Comparison of ENCODE assay signal across 9 cellular contexts in the genomic region with DNA sequence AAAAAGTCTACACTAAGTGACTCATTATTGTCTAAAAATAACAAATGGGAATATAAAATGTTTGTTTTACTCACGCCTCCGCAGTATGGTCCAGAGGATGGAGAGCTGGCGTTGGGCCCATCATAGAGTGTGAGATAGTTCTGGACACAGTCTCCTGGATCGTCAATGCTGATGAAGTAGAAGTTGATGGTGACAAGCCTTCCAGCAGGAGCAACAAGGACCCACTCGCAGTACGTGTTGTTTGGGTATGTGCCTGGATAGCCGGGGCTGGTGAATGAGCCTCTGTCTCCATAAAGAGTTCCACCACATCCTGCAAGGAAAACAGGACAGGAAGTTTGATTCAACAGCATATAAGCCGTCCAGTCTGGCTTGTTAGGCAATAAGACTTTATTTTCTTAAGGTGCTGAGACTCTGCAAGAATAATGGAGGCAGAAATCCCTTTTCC. TPM values are rescaled to one million over a fixed set of nuclear protein-coding genes. Genes with fewer than 3 reads are reported as not detected.
A peak's percentile ranks its signal among the peaks of the same experiment; 100 is the strongest.
DNase-seq lines count a peak whose midpoint lies in the region; ATAC-seq, FAIRE-seq and TF ChIP-seq lines count a peak whose summit lies in the region.
"Had no signal": no experiment of that assay in that cellular context is flagged by ENCODE, and none has a peak within 500 bp of the region (broad histone marks: within the 10 kb centered on the region; RNA-seq: fewer than 3 reads in every experiment).

No MANE protein-coding gene starts in this region.

- H3K36me3 ChIP-seq in heart left ventricle (no peaks in the 10 kb centered on the region), thyroid gland (no peaks in the 10 kb centered on the region), endodermal cell (ENCODE audit: control insufficient read depth, insufficient read depth, low read length) (no peaks in the 10 kb centered on the region)
- H3K36me3 ChIP-seq: neural progenitor cell had no signal

- no peak overlapping the region for H3K4me3 Mint-ChIP-seq in endodermal cell
- H3K4me3 Mint-ChIP-seq: neural progenitor cell had no signal

- H3K4me3 ChIP-seq in heart left ventricle (peak overlapping the region in 3 of 12 donors; percentile 1 to 37 (median 17)), thyroid gland (replicated peaks in 1 of 3) (no peak overlapping the region), endodermal cell (ENCODE audit: low read length) (no peak overlapping the region)
- H3K4me3 ChIP-seq: neural progenitor cell had no signal

- TF ChIP-seq CTCF in heart left ventricle (IDR thresholded peaks at IDR 0.05) (no peak), thyroid gland (IDR thresholded peaks at IDR 0.05) (no peak), endodermal cell (conservative IDR thresholded peaks at IDR 0.05) (no peak)

- FAIRE-seq in H54 (lab: Jason Lieb, UNC): peak; percentile 93

- peaks cover 9% of the 10 kb centered on the region for H3K9me3 Mint-ChIP-seq in endodermal cell
- H3K9me3 Mint-ChIP-seq: neural progenitor cell had no signal

- H3K27me3 ChIP-seq in heart left ventricle: no peaks in the 10 kb centered on the region
- H3K27me3 ChIP-seq in thyroid gland: no peaks in the 10 kb centered on the region
- H3K27me3 ChIP-seq in endodermal cell (ENCODE audit: control insufficient read depth, insufficient read depth, low read length, poor library complexity, severe bottlenecking): no peaks in the 10 kb centered on the region
- H3K27me3 ChIP-seq: neural progenitor cell had no signal

- intact Hi-C loops in heart left ventricle (cut with DNase I): loop anchor here in 4 of 10 donors (5.0 kb wide), 2 partner anchors 429 to 604 kb away; no protein-coding TSS in a partner anchor
- intact Hi-C loops in thyroid gland (cut with DNase I): no loop called here

- H3K4me1 ChIP-seq in heart left ventricle (peaks cover 0 to 31% (median 16%) of the 10 kb centered on the region in 12 donors), thyroid gland (no peaks in the 10 kb centered on the region), endodermal cell (ENCODE audit: control insufficient read depth, insufficient read depth, low read length) (no peaks in the 10 kb centered on the region)
- H3K4me1 ChIP-seq: neural progenitor cell had no signal

- TF ChIP-seq POLR2A in H54 (IDR thresholded peaks at IDR 0.05; ENCODE audit: low read depth, low read length): no peak
- TF ChIP-seq POLR2A in heart left ventricle (IDR thresholded peaks at IDR 0.05): no peak
- TF ChIP-seq POLR2A in thyroid gland (IDR thresholded peaks at IDR 0.05): no peak

- no peak for DNase-seq in H54 (ENCODE audit: insufficient read length, low spot score)
- DNase-seq in astrocyte of the hippocampus (ENCODE audit: low read depth, low spot score): peak; percentile 54
- DNase-seq in heart left ventricle: peak in 4 of 5 donors; percentile 51 to 67 (median 58)
- DNase-seq in thyroid gland: peak; percentile 54 to 64
- no peak for DNase-seq in endodermal cell
- DNase-seq in NCI-H510A treated with DMSO at 0.1 percent for 48 hours (lab: John Stamatoyannopoulos, UW): no peak
- no peak for DNase-seq in stimulated activated CD4-positive, alpha-beta T cell treated with anti-CD3 and anti-CD28 coated beads, Interleukin-4, amount 100 ng/mL, for 24 hours

- ATAC-seq in heart left ventricle (peak; percentile 34 to 81 (median 74)), GM18870 (IDR thresholded peaks at IDR 0.05; ENCODE audit: unreplicated experiment) (no peak)

- H3K27ac Mint-ChIP-seq in endodermal cell: no peak overlapping the region
- H3K27ac Mint-ChIP-seq: neural progenitor cell had no signal

- no peaks in the 10 kb centered on the region for H3K27me3 Mint-ChIP-seq in endodermal cell (ENCODE audit: insufficient read depth)

- H3K9ac ChIP-seq in endodermal cell (ENCODE audit: extremely low read depth, low read length, poor library complexity, severe bottlenecking): no peak overlapping the region
- H3K9ac ChIP-seq: neural progenitor cell had no signal

- no peaks in the 10 kb centered on the region for H3K36me3 Mint-ChIP-seq in endodermal cell (ENCODE audit: low read depth)

- H3K9me3 ChIP-seq in heart left ventricle: no peaks in the 10 kb centered on the region
- H3K9me3 ChIP-seq in thyroid gland: no peaks in the 10 kb centered on the region
- peaks cover 5% of the 10 kb centered on the region for H3K9me3 ChIP-seq in endodermal cell (ENCODE audit: control insufficient read depth, low read length)

- H3K27ac ChIP-seq in heart left ventricle: peak overlapping the region in 11 of 12 donors; percentile 26 to 75 (median 42)
- peak overlapping the region in 2 of 3 donors; percentile 42 to 62 for H3K27ac ChIP-seq in thyroid gland
- no peak overlapping the region for H3K27ac ChIP-seq in endodermal cell (ENCODE audit: low read depth, low read length)
- H3K27ac ChIP-seq: neural progenitor cell had no signal

- no peaks in the 10 kb centered on the region for H3K4me1 Mint-ChIP-seq in endodermal cell

- 32 to 48% (median 42%) methylated on average over 8 of the region's 8 CpGs for WGBS in heart left ventricle, 4 donors
- WGBS in thyroid gland, 2 donors: 28% methylated on average over 8 of the region's 8 CpGs
- 93 to 94% methylated on average over 6 to 8 of the region's 8 CpGs for WGBS in endodermal cell (ENCODE audit: insufficient coverage in 1 of 2, insufficient read length in 1 of 2), 2 experiments

RNA-seq across cellular contexts. Expression of a gene that starts 11.5 kb away (rescaled TPM):
- total RNA-seq in heart left ventricle (10 to 100 TPM; 42.3 to 84.1 (median 53.0) TPM), thyroid gland (10 to 100 TPM; 43.5 to 63.0 (median 50.7) TPM), endodermal cell (10 to 100 TPM; 39.5 to 46.4 TPM)
- polyA plus RNA-seq in heart left ventricle: 10 to 100 TPM; 29.6 to 68.9 TPM
- polyA plus RNA-seq in endodermal cell (2013, experiment 1 of 2): 45.8 TPM
- polyA plus RNA-seq in endodermal cell (2013, experiment 2 of 2): 40.9 TPM

Comparison
In these comparisons a context has a peak if more than half of its experiments do, and no peak if none do; other contexts are left out.
1. DNase-seq: peak in astrocyte of the hippocampus (single experiment), heart left ventricle (4 of 5) and thyroid gland (2 of 2); none in H54 (single experiment), endodermal cell (single experiment), NCI-H510A treated with DMSO at 0.1 percent for 48 hours (single experiment) and stimulated activated CD4-positive, alpha-beta T cell treated with anti-CD3 and anti-CD28 coated beads, Interleukin-4, amount 100 ng/mL, for 24 hours (single experiment).